ENCODE assay signal across 11 cellular contexts in genomic region chr11:62755086-62755615, GRCh38. TPM values are rescaled to one million over a fixed set of nuclear protein-coding genes. Genes with fewer than 3 reads are reported as not detected.
DNase-seq lines count a peak whose midpoint lies in the region; ATAC-seq and TF ChIP-seq lines count a peak whose summit lies in the region.
"Had no signal": no experiment of that assay in that cellular context is flagged by ENCODE, and none has a peak within 500 bp of the region (broad histone marks: within the 10 kb centered on the region; RNA-seq: fewer than 3 reads in every experiment).

No MANE protein-coding gene starts in this region.

- no peaks in the 10 kb centered on the region for H3K4me1 ChIP-seq in breast epithelium
- H3K4me1 ChIP-seq in iPS-20b (ENCODE audit: insufficient read depth, low read length), result peaks cover 10% of the 10 kb centered on the region; the same call in 1 of the 2 replicates

- no peaks in the 10 kb centered on the region for H3K4me1 Mint-ChIP-seq in MCF 10A (ENCODE audit: insufficient read depth, unreplicated experiment)
- peaks cover 19% of the 10 kb centered on the region for H3K4me1 Mint-ChIP-seq in activated B cell treated with CpG ODN at 0.5 μM for 24 hours

- H3K9ac ChIP-seq in iPS-20b (ENCODE audit: low read depth, low read length), result peak overlapping the region; percentile 8; the same call in 1 of the 2 replicates

- POLR2A ChIA-PET in MCF 10A (lab: Yijun Ruan, JAX), result interaction anchor here (0.6 to 6.7 kb wide), 9 partner anchors 8 to 626 kb away, joined by 3 to 127 read pairs (median 14); partner anchors contain the start of genes HNRNPUL2, NXF1, POLR2G and STX5
- POLR2A ChIA-PET in activated B cell treated with CpG ODN at 0.5 μM for 24 hours (lab: Charles Lee), result interaction anchor here (0.8 to 5.1 kb wide), 12 partner anchors 14 to 164 kb away, joined by 3 to 193 read pairs (median 40); partner anchors contain the start of genes BSCL2, C11orf98, CSKMT and GANAB

- H3K27ac ChIP-seq in breast epithelium (no peak overlapping the region), iPS-20b (ENCODE audit: low read length) (no peak overlapping the region), substantia nigra (ENCODE audit: low read depth, low read length, poor library complexity, severe bottlenecking) (peak overlapping the region; percentile 98)

- no peak for TF ChIP-seq POLR2A in breast epithelium (IDR thresholded peaks at IDR 0.05)

- H3K4me3 ChIP-seq in breast epithelium (no peak overlapping the region), iPS-20b (ENCODE audit: low read length) (peak overlapping the region; percentile 13; the same call in 1 of the 2 replicates)

- no peak overlapping the region for H3K27ac Mint-ChIP-seq in MCF 10A (ENCODE audit: low read depth, unreplicated experiment)
- H3K27ac Mint-ChIP-seq in activated B cell treated with CpG ODN at 0.5 μM for 24 hours, result peak overlapping the region; percentile 4

- no peaks in the 10 kb centered on the region for H3K27me3 ChIP-seq in breast epithelium
- no peaks in the 10 kb centered on the region for H3K27me3 ChIP-seq in iPS-20b (ENCODE audit: insufficient read depth, low read length)

- no peak for ATAC-seq in activated B cell treated with CpG ODN at 0.5 μM for 24 hours (ENCODE audit: low read depth)
- ATAC-seq in HG03469 (IDR thresholded peaks at IDR 0.05; ENCODE audit: unreplicated experiment), result no peak
- ATAC-seq in HG02852 (IDR thresholded peaks at IDR 0.05; ENCODE audit: unreplicated experiment), result no peak

- DNase-seq in MCF 10A (ENCODE audit: unreplicated experiment) (no peak), breast epithelium (ENCODE audit: low spot score in 2 of 2) (no peak), activated B cell treated with CpG ODN at 0.5 μM for 24 hours (no peak), substantia nigra (lab: John Stamatoyannopoulos, UW) (peak in 3 of 49 donors; percentile 3 to 7 (median 7)), globus pallidus (ENCODE audit: low spot score) (no peak)
- DNase-seq: activated CD8-positive, alpha-beta memory T cell treated with anti-CD3 and anti-CD28 coated beads for 24 hours; NCI-H1048; NCI-H748 treated with DMSO at 0.1 percent for 48 hours had no signal

- no TSS peak for BruUV-seq in MCF 10A (replicated peaks; lab: Mats Ljungman, UMichigan)

- no peaks in the 10 kb centered on the region for H3K9me3 ChIP-seq in breast epithelium
- H3K9me3 ChIP-seq in iPS-20b (ENCODE audit: insufficient read depth, low read depth, low read length), result no peaks in the 10 kb centered on the region

- no peaks in the 10 kb centered on the region for H3K9me3 Mint-ChIP-seq in MCF 10A (ENCODE audit: unreplicated experiment)
- H3K9me3 Mint-ChIP-seq in activated B cell treated with CpG ODN at 0.5 μM for 24 hours, result no peaks in the 10 kb centered on the region

- CTCF ChIA-PET in MCF 10A (lab: Yijun Ruan, JAX), result interaction anchor here (0.7 kb wide), 1 partner anchor 31 kb away, joined by 3 read pairs; no protein-coding TSS in a partner anchor
- CTCF ChIA-PET in activated B cell treated with CpG ODN at 0.5 μM for 24 hours (lab: Charles Lee), result interaction anchor here (2.0 to 2.1 kb wide), 2 partner anchors 17 to 31 kb away, joined by 7 to 13 read pairs; no protein-coding TSS in a partner anchor

- TF ChIP-seq CTCF in MCF 10A (IDR thresholded peaks at IDR 0.05; ENCODE audit: unreplicated experiment) (no peak), breast epithelium (IDR thresholded peaks at IDR 0.05) (no peak), activated B cell treated with CpG ODN at 0.5 μM for 24 hours (IDR thresholded peaks at IDR 0.05) (no peak)

- intact Hi-C loops in MCF 10A (cut with micrococcal nuclease), result no loop called here
- intact Hi-C loops in breast epithelium (cut with DNase I; ENCODE audit: low total_unique reads), result no loop called here
- intact Hi-C loops in activated B cell treated with CpG ODN at 0.5 μM for 24 hours (cut with micrococcal nuclease), result no loop called here

- no peaks in the 10 kb centered on the region for H3K27me3 Mint-ChIP-seq in MCF 10A (ENCODE audit: insufficient read depth, unreplicated experiment)
- no peaks in the 10 kb centered on the region for H3K27me3 Mint-ChIP-seq in activated B cell treated with CpG ODN at 0.5 μM for 24 hours

- peak overlapping the region; percentile 98 for H3K4me3 Mint-ChIP-seq in MCF 10A (ENCODE audit: unreplicated experiment)
- peak overlapping the region; percentile 51 for H3K4me3 Mint-ChIP-seq in activated B cell treated with CpG ODN at 0.5 μM for 24 hours

- H3K36me3 Mint-ChIP-seq in MCF 10A (ENCODE audit: insufficient read depth, unreplicated experiment) (peaks cover 12% of the 10 kb centered on the region), activated B cell treated with CpG ODN at 0.5 μM for 24 hours (ENCODE audit: low read depth) (peaks cover 18% of the 10 kb centered on the region)

- H3K36me3 ChIP-seq in breast epithelium (no peaks in the 10 kb centered on the region), iPS-20b (ENCODE audit: insufficient read depth, low read depth, low read length) (peaks cover 30% of the 10 kb centered on the region)

RNA-seq across cellular contexts. Expression of gene ZBTB3, which starts 1.2 kb away (rescaled TPM):
- 7.1 and 11.6 TPM in 2 replicates for total RNA-seq in MCF 10A (2022)
- total RNA-seq in breast epithelium, result 1 to 10 TPM; 5.9 to 9.7 (median 9.0) TPM
- 17.6 and 19.9 TPM in 2 replicates for total RNA-seq in activated B cell treated with CpG ODN at 0.5 μM for 24 hours

RNA-seq across cellular contexts. Expression of gene POLR2G, which starts 6.2 kb away (rescaled TPM):
- total RNA-seq in MCF 10A (2022) (95.0 and 95.1 TPM in 2 replicates), breast epithelium (10 to 100 TPM; 54.2 to 80.6 (median 65.5) TPM), activated B cell treated with CpG ODN at 0.5 μM for 24 hours (109 and 116 TPM in 2 replicates)

RNA-seq across cellular contexts. Expression of gene TAF6L, which starts 16.0 kb away (rescaled TPM):
- 11.6 and 12.0 TPM in 2 replicates for total RNA-seq in MCF 10A (2022)
- 10 to 100 TPM; 14.1 to 20.8 (median 20.5) TPM for total RNA-seq in breast epithelium
- total RNA-seq in activated B cell treated with CpG ODN at 0.5 μM for 24 hours, result 32.9 and 38.6 TPM in 2 replicates

RNA-seq across cellular contexts. Expression of gene TTC9C, which starts 26.9 kb away (rescaled TPM):
- total RNA-seq in MCF 10A (2022), result 27.3 and 31.9 TPM in 2 replicates
- total RNA-seq in breast epithelium, result 10 to 100 TPM; 19.2 to 26.2 (median 25.8) TPM
- total RNA-seq in activated B cell treated with CpG ODN at 0.5 μM for 24 hours, result 35.5 and 44.0 TPM in 2 replicates

RNA-seq across cellular contexts. Expression of gene HNRNPUL2, which starts 27.9 kb away (rescaled TPM):
- 36.4 and 36.6 TPM in 2 replicates for total RNA-seq in MCF 10A (2022)
- total RNA-seq in breast epithelium, result 10 to 100 TPM; 22.3 to 24.5 (median 23.6) TPM
- 58.2 and 63.9 TPM in 2 replicates for total RNA-seq in activated B cell treated with CpG ODN at 0.5 μM for 24 hours
